16 cellular contexts compared by ENCODE assay signal in genomic region chr4:111849726-111850284, GRCh38.
"Had no signal": no experiment of that assay in that cellular context is flagged by ENCODE, and none has a peak within 500 bp of the region (broad histone marks: within the 10 kb centered on the region; RNA-seq: fewer than 3 reads in every experiment).

No MANE protein-coding gene starts in this region.

- ATAC-seq: activated CD4-positive, alpha-beta T cell treated with anti-CD3 and anti-CD28 coated beads for 36 hours; activated T-cell treated with anti-CD3 and anti-CD28 coated beads, Interleukin-2, amount 50 U/mL, for 72 hours; left colon; mucosa of descending colon; naive thymus-derived CD8-positive, alpha-beta T cell; right cardiac atrium; stimulated activated memory B cell treated with anti-CD40 and anti-IgM and Interleukin-4, amounts not matched to agents 10 μg/mL and 1 μg/mL and 100 μg/mL, for 72 hours had no signal

- H3K36me3 Mint-ChIP-seq: activated naive CD8-positive, alpha-beta T cell treated with anti-CD3 and anti-CD28 coated beads, Interleukin-2, amount 10 ng/mL, durations not matched to agents 7 days and 5 days; naive thymus-derived CD8-positive, alpha-beta T cell; stimulated activated memory B cell treated with anti-CD40 and anti-IgM and Interleukin-4, amounts not matched to agents 10 μg/mL and 1 μg/mL and 100 μg/mL, for 72 hours had no signal

- H3K27me3 Mint-ChIP-seq: activated CD4-positive, alpha-beta memory T cell treated with anti-CD3 and anti-CD28 coated beads, Interleukin-2, amount 10 ng/mL, durations not matched to agents 7 days and 5 days; activated CD4-positive, alpha-beta T cell treated with anti-CD3 and anti-CD28 coated beads for 36 hours; activated naive CD8-positive, alpha-beta T cell treated with anti-CD3 and anti-CD28 coated beads, Interleukin-2, amount 10 ng/mL, durations not matched to agents 7 days and 5 days; naive thymus-derived CD8-positive, alpha-beta T cell; stimulated activated memory B cell treated with anti-CD40 and anti-IgM and Interleukin-4, amounts not matched to agents 10 μg/mL and 1 μg/mL and 100 μg/mL, for 72 hours had no signal

- DNase-seq: activated CD4-positive, alpha-beta memory T cell treated with anti-CD3 and anti-CD28 coated beads, Interleukin-2, amount 10 ng/mL, durations not matched to agents 7 days and 5 days; activated CD4-positive, alpha-beta T cell treated with anti-CD3 and anti-CD28 coated beads for 36 hours; activated gamma-delta T cell treated with Interleukin-2 at 50 U/mL for 16 hours; activated naive CD8-positive, alpha-beta T cell treated with anti-CD3 and anti-CD28 coated beads, Interleukin-2, amount 10 ng/mL, durations not matched to agents 7 days and 5 days; activated T-cell treated with anti-CD3 and anti-CD28 coated beads, Interleukin-2, amount 50 U/mL, for 72 hours; aorta; left colon; mucosa of descending colon; naive thymus-derived CD8-positive, alpha-beta T cell; right cardiac atrium; spleen; stimulated activated CD4-positive, alpha-beta T cell treated with anti-CD3 and anti-CD28 coated beads, Interleukin-1b, Interleukin-23, amount 100 ng/mL, for 48 hours; T-helper 9 cell had no signal

- H3K36me3 ChIP-seq: spleen, tibial nerve had no signal

- H3K27me3 ChIP-seq: spleen, tibial nerve had no signal

- H3K4me1 ChIP-seq: spleen had no signal

- H3K9me3 Mint-ChIP-seq: activated CD4-positive, alpha-beta memory T cell treated with anti-CD3 and anti-CD28 coated beads, Interleukin-2, amount 10 ng/mL, durations not matched to agents 7 days and 5 days; activated naive CD8-positive, alpha-beta T cell treated with anti-CD3 and anti-CD28 coated beads, Interleukin-2, amount 10 ng/mL, durations not matched to agents 7 days and 5 days; stimulated activated memory B cell treated with anti-CD40 and anti-IgM and Interleukin-4, amounts not matched to agents 10 μg/mL and 1 μg/mL and 100 μg/mL, for 72 hours had no signal

- H3K4me3 ChIP-seq: mucosa of descending colon, spleen, tibial nerve had no signal

- H3K4me1 Mint-ChIP-seq: activated CD4-positive, alpha-beta memory T cell treated with anti-CD3 and anti-CD28 coated beads, Interleukin-2, amount 10 ng/mL, durations not matched to agents 7 days and 5 days; activated CD4-positive, alpha-beta T cell treated with anti-CD3 and anti-CD28 coated beads for 36 hours; activated naive CD8-positive, alpha-beta T cell treated with anti-CD3 and anti-CD28 coated beads, Interleukin-2, amount 10 ng/mL, durations not matched to agents 7 days and 5 days; naive thymus-derived CD8-positive, alpha-beta T cell; stimulated activated memory B cell treated with anti-CD40 and anti-IgM and Interleukin-4, amounts not matched to agents 10 μg/mL and 1 μg/mL and 100 μg/mL, for 72 hours had no signal

- H3K27ac ChIP-seq: spleen, tibial nerve, VCaP had no signal

- H3K4me3 Mint-ChIP-seq: activated CD4-positive, alpha-beta memory T cell treated with anti-CD3 and anti-CD28 coated beads, Interleukin-2, amount 10 ng/mL, durations not matched to agents 7 days and 5 days; activated CD4-positive, alpha-beta T cell treated with anti-CD3 and anti-CD28 coated beads for 36 hours; activated naive CD8-positive, alpha-beta T cell treated with anti-CD3 and anti-CD28 coated beads, Interleukin-2, amount 10 ng/mL, durations not matched to agents 7 days and 5 days; activated T-cell treated with anti-CD3 and anti-CD28 coated beads, Interleukin-2, amount 50 U/mL, for 72 hours; naive thymus-derived CD8-positive, alpha-beta T cell; stimulated activated memory B cell treated with anti-CD40 and anti-IgM and Interleukin-4, amounts not matched to agents 10 μg/mL and 1 μg/mL and 100 μg/mL, for 72 hours had no signal

- H3K27ac Mint-ChIP-seq: activated CD4-positive, alpha-beta memory T cell treated with anti-CD3 and anti-CD28 coated beads, Interleukin-2, amount 10 ng/mL, durations not matched to agents 7 days and 5 days; activated CD4-positive, alpha-beta T cell treated with anti-CD3 and anti-CD28 coated beads for 36 hours; activated naive CD8-positive, alpha-beta T cell treated with anti-CD3 and anti-CD28 coated beads, Interleukin-2, amount 10 ng/mL, durations not matched to agents 7 days and 5 days; activated T-cell treated with anti-CD3 and anti-CD28 coated beads, Interleukin-2, amount 50 U/mL, for 72 hours; naive thymus-derived CD8-positive, alpha-beta T cell; stimulated activated memory B cell treated with anti-CD40 and anti-IgM and Interleukin-4, amounts not matched to agents 10 μg/mL and 1 μg/mL and 100 μg/mL, for 72 hours had no signal

- H3K9me3 ChIP-seq: mucosa of descending colon had no signal
